Comparison of ENCODE assay signal across 16 cellular contexts in the genomic region with DNA sequence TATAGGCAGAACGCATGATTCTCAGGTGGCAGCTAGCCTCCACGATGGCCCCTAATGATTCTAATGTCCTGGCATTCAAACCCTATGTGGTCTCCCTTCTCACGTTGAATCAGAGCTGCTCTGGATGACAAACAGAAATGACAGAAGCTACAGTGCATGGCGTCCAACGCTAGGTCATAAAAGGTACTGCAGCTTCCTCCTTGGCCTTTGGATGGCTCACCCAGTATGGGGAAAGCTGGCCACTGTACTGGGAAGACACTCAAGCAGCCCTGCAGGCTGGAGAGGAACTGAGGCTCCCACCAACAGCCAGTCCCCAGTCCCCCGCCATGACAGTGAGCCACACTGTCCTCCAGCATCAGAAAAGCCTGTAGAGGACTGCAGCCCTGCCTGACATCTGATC.
"Had no signal": no experiment of that assay in that cellular context is flagged by ENCODE, and none has a peak within 500 bp of the region (broad histone marks: within the 10 kb centered on the region; RNA-seq: fewer than 3 reads in every experiment).

No MANE protein-coding gene starts in this region.

- H3K4me1 ChIP-seq: adrenal gland, lower lobe of right lung, tibial nerve had no signal

- H3K4me3 Mint-ChIP-seq: activated naive CD4-positive, alpha-beta T cell treated with anti-CD3 and anti-CD28 coated beads, Interleukin-2, amount 10 ng/mL, durations not matched to agents 7 days and 5 days; central memory CD8-positive, alpha-beta T cell; dendritic cell treated with granulocyte-macrophage colony-stimulating factor and Interleukin-4, amounts not matched to agents 40 ng/mL and 50 ng/mL, for 4 days; effector memory CD8-positive, alpha-beta T cell; naive B cell; stimulated activated memory B cell treated with anti-CD40 and anti-IgM and Interleukin-4, amounts not matched to agents 10 μg/mL and 1 μg/mL and 100 μg/mL, for 72 hours had no signal

- H3K36me3 Mint-ChIP-seq: activated naive CD4-positive, alpha-beta T cell treated with anti-CD3 and anti-CD28 coated beads, Interleukin-2, amount 10 ng/mL, durations not matched to agents 7 days and 5 days; naive B cell; stimulated activated memory B cell treated with anti-CD40 and anti-IgM and Interleukin-4, amounts not matched to agents 10 μg/mL and 1 μg/mL and 100 μg/mL, for 72 hours had no signal

- H3K9me3 ChIP-seq: adrenal gland, lower lobe of right lung, tibial nerve had no signal

- H3K27me3 Mint-ChIP-seq: stimulated activated memory B cell treated with anti-CD40 and anti-IgM and Interleukin-4, amounts not matched to agents 10 μg/mL and 1 μg/mL and 100 μg/mL, for 72 hours had no signal

- H3K27ac Mint-ChIP-seq: activated naive CD4-positive, alpha-beta T cell treated with anti-CD3 and anti-CD28 coated beads, Interleukin-2, amount 10 ng/mL, durations not matched to agents 7 days and 5 days; activated T-helper 2 cell treated with anti-CD3 and anti-CD28 coated beads, Interferon-gamma antibody, Interleukin-2, Interleukin-4, amounts not matched to agents 10 μg/mL and 5 μg/mL and 100 μg/mL, durations not matched to agents 14 hours and 24 hours and 36 hours; dendritic cell treated with granulocyte-macrophage colony-stimulating factor and Interleukin-4, amounts not matched to agents 40 ng/mL and 50 ng/mL, for 4 days; effector memory CD8-positive, alpha-beta T cell; naive B cell; stimulated activated memory B cell treated with anti-CD40 and anti-IgM and Interleukin-4, amounts not matched to agents 10 μg/mL and 1 μg/mL and 100 μg/mL, for 72 hours had no signal

- H3K27ac ChIP-seq: adrenal gland, lower lobe of right lung, tibial nerve had no signal

- ATAC-seq: effector memory CD8-positive, alpha-beta T cell; lower lobe of right lung; right cardiac atrium; stimulated activated memory B cell treated with anti-CD40 and anti-IgM and Interleukin-4, amounts not matched to agents 10 μg/mL and 1 μg/mL and 100 μg/mL, for 72 hours had no signal

- H3K36me3 ChIP-seq: adrenal gland, lower lobe of right lung, tibial nerve had no signal

- DNase-seq: activated CD4-positive, alpha-beta T cell treated with anti-CD3 and anti-CD28 coated beads, Interleukin-2, amount 50 U/mL, for 48 hours; activated CD4-positive, CD25-positive, alpha-beta regulatory T cell treated with anti-CD3 and anti-CD28 coated beads, Interleukin-2, amount 50 U/mL, for 72 hours; activated naive CD4-positive, alpha-beta T cell treated with anti-CD3 and anti-CD28 coated beads, Interleukin-2, amount 10 ng/mL, durations not matched to agents 7 days and 5 days; adrenal gland; effector memory CD8-positive, alpha-beta T cell; glutamatergic neuron; lower lobe of right lung; midbrain; naive B cell; right cardiac atrium; T-helper 9 cell had no signal

- H3K9me3 Mint-ChIP-seq: activated naive CD4-positive, alpha-beta T cell treated with anti-CD3 and anti-CD28 coated beads, Interleukin-2, amount 10 ng/mL, durations not matched to agents 7 days and 5 days; activated T-helper 2 cell treated with anti-CD3 and anti-CD28 coated beads, Interferon-gamma antibody, Interleukin-2, Interleukin-4, amounts not matched to agents 10 μg/mL and 5 μg/mL and 100 μg/mL, durations not matched to agents 14 hours and 24 hours and 36 hours; central memory CD8-positive, alpha-beta T cell; dendritic cell treated with granulocyte-macrophage colony-stimulating factor and Interleukin-4, amounts not matched to agents 40 ng/mL and 50 ng/mL, for 4 days; effector memory CD8-positive, alpha-beta T cell; naive B cell; stimulated activated memory B cell treated with anti-CD40 and anti-IgM and Interleukin-4, amounts not matched to agents 10 μg/mL and 1 μg/mL and 100 μg/mL, for 72 hours had no signal

- H3K4me3 ChIP-seq: adrenal gland, lower lobe of right lung, tibial nerve had no signal

- H3K4me1 Mint-ChIP-seq: activated naive CD4-positive, alpha-beta T cell treated with anti-CD3 and anti-CD28 coated beads, Interleukin-2, amount 10 ng/mL, durations not matched to agents 7 days and 5 days; central memory CD8-positive, alpha-beta T cell had no signal

- H3K27me3 ChIP-seq: adrenal gland had no signal
